25 cellular contexts compared by ENCODE assay signal in the genomic region with DNA sequence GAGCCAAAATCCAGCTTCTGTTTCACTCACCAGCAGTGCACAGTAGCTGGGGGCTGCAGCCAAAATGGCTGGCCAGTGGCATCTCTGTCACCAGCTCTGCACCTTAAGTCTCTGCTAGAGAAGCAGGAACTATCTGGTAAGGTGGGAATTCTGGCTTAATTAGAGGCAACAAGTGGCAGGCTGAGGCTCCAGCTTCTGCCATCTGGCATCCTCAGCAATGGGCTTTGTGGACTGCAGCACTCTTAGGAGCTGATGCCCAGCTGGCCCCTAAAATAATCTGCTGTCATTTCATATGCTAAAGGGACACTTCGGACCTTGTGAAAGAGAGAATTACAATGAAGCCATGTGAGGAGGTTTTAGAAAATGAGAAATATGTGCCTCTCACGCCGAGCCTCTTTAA. TPM values are rescaled to one million over a fixed set of nuclear protein-coding genes. Genes with fewer than 3 reads are reported as not detected.
DNase-seq lines count a peak whose midpoint lies in the region; ATAC-seq and TF ChIP-seq lines count a peak whose summit lies in the region.
"Had no signal": no experiment of that assay in that cellular context is flagged by ENCODE, and none has a peak within 500 bp of the region (broad histone marks: within the 10 kb centered on the region; RNA-seq: fewer than 3 reads in every experiment).

No MANE protein-coding gene starts in this region.

- ATAC-seq in GM23338 (no peak), natural killer cell (no peak)
- no peak for ATAC-seq in stimulated activated effector memory CD8-positive, alpha-beta T cell treated with anti-CD3 and anti-CD28 coated beads, Interleukin-12 subunit alpha, Interleukin-12 subunit beta, amount 100 ng/mL, for 72 hours

- H3K36me3 Mint-ChIP-seq in GM23338 (ENCODE audit: low read depth) (peaks cover 56% of the 10 kb centered on the region), endodermal cell (ENCODE audit: low read depth) (peaks cover 53% of the 10 kb centered on the region), natural killer cell (no peaks in the 10 kb centered on the region)
- peaks cover 81% of the 10 kb centered on the region for H3K36me3 Mint-ChIP-seq in stimulated activated effector memory CD8-positive, alpha-beta T cell treated with anti-CD3 and anti-CD28 coated beads, Interleukin-12 subunit alpha, Interleukin-12 subunit beta, amount 100 ng/mL, for 72 hours

- H3K27ac ChIP-seq in GM23338 (ENCODE audit: low read depth) (no peak overlapping the region), endodermal cell (ENCODE audit: low read depth, low read length) (no peak overlapping the region)
- H3K27ac ChIP-seq: BLaER1, SK-N-MC had no signal

- H3K4me3 Mint-ChIP-seq in GM23338 (no peak overlapping the region), endodermal cell (no peak overlapping the region), natural killer cell (no peak overlapping the region)
- H3K4me3 Mint-ChIP-seq in stimulated activated effector memory CD8-positive, alpha-beta T cell treated with anti-CD3 and anti-CD28 coated beads, Interleukin-12 subunit alpha, Interleukin-12 subunit beta, amount 100 ng/mL, for 72 hours, result no peak overlapping the region
- H3K4me3 Mint-ChIP-seq: CD4-positive, alpha-beta T cell had no signal

- intact Hi-C loops in natural killer cell (cut with micrococcal nuclease), result no loop called here

- H3K4me1 ChIP-seq in GM23338 (ENCODE audit: insufficient read depth) (peaks cover 13% of the 10 kb centered on the region), endodermal cell (ENCODE audit: control insufficient read depth, insufficient read depth, low read length) (no peaks in the 10 kb centered on the region)

- H3K27ac Mint-ChIP-seq in GM23338 (peak overlapping the region; percentile 41; the same call in 1 of the 2 replicates), endodermal cell (peak overlapping the region; percentile 58), natural killer cell (no peak overlapping the region)
- peak overlapping the region; percentile 32 for H3K27ac Mint-ChIP-seq in stimulated activated effector memory CD8-positive, alpha-beta T cell treated with anti-CD3 and anti-CD28 coated beads, Interleukin-12 subunit alpha, Interleukin-12 subunit beta, amount 100 ng/mL, for 72 hours
- H3K27ac Mint-ChIP-seq: CD4-positive, alpha-beta T cell had no signal

- H4K20me1 ChIP-seq in GM23338 (replicated peaks; ENCODE audit: insufficient read depth), result no peaks in the 10 kb centered on the region

- TF ChIP-seq CTCF in GM23338 (conservative IDR thresholded peaks at IDR 0.05; ENCODE audit: low read depth in 2 of 2) (no peak), endodermal cell (conservative IDR thresholded peaks at IDR 0.05) (no peak), natural killer cell (IDR thresholded peaks at IDR 0.05) (no peak)

- DNase-seq in GM23338 (ENCODE audit: low spot score), result no peak
- peak; percentile 87 for DNase-seq in NCI-H82 (lab: John Stamatoyannopoulos, UW)
- peak; percentile 35 for DNase-seq in endodermal cell
- DNase-seq in stimulated activated effector memory CD8-positive, alpha-beta T cell treated with anti-CD3 and anti-CD28 coated beads, Interleukin-12 subunit alpha, Interleukin-12 subunit beta, amount 100 ng/mL, for 72 hours (ENCODE audit: low spot score in 2 of 2), result peak in 1 of 2 donors; percentile 22
- no peak for DNase-seq in natural killer cell
- DNase-seq in activated CD4-positive, alpha-beta T cell treated with anti-CD3 and anti-CD28 coated beads, Interleukin-2, amount 50 U/mL, for 48 hours, result no peak
- DNase-seq in COLO829 (ENCODE audit: low spot score), result no peak
- DNase-seq: CD4-positive, alpha-beta T cell; COR-L47; DMS79; EL; GOT3; KBM-7; NCI-H1105 treated with DMSO at 0.1 percent for 48 hours; NCI-H146; NCI-H2029; NCI-H446; NCI-H526 treated with DMSO at 0.1 percent for 48 hours; SIG-M5 had no signal

- WGBS in endodermal cell (ENCODE audit: insufficient coverage in 1 of 2, insufficient read length in 1 of 2), 2 experiments, result 91 to 96% methylated on average over 3 of the region's 3 CpGs

- no peak overlapping the region for H3K4me2 ChIP-seq in GM23338
- H3K4me2 ChIP-seq: BLaER1 had no signal

- H3K9me3 ChIP-seq in endodermal cell (ENCODE audit: control insufficient read depth, low read length), result no peaks in the 10 kb centered on the region
- H3K9me3 ChIP-seq: BLaER1, HAP-1 had no signal

- no peak overlapping the region for H2AFZ ChIP-seq in GM23338

- H3K79me2 ChIP-seq in GM23338 (replicated peaks; ENCODE audit: insufficient read depth), result peaks cover 9% of the 10 kb centered on the region

- H3F3A ChIP-seq in GM23338 (replicated peaks; ENCODE audit: low read depth), result no peaks in the 10 kb centered on the region

- no peak overlapping the region for H3K9ac ChIP-seq in endodermal cell (ENCODE audit: extremely low read depth, low read length, poor library complexity, severe bottlenecking)
- H3K9ac ChIP-seq: BLaER1 had no signal

- H3K4me1 Mint-ChIP-seq in GM23338 (peaks cover 32% of the 10 kb centered on the region), endodermal cell (peaks cover 19% of the 10 kb centered on the region), natural killer cell (peaks cover 14 to 20% of the 10 kb centered on the region in 2 donors)
- H3K4me1 Mint-ChIP-seq in stimulated activated effector memory CD8-positive, alpha-beta T cell treated with anti-CD3 and anti-CD28 coated beads, Interleukin-12 subunit alpha, Interleukin-12 subunit beta, amount 100 ng/mL, for 72 hours, result peaks cover 16% of the 10 kb centered on the region

- no peaks in the 10 kb centered on the region for H3K9me3 Mint-ChIP-seq in GM23338
- no peaks in the 10 kb centered on the region for H3K9me3 Mint-ChIP-seq in endodermal cell
- H3K9me3 Mint-ChIP-seq in stimulated activated effector memory CD8-positive, alpha-beta T cell treated with anti-CD3 and anti-CD28 coated beads, Interleukin-12 subunit alpha, Interleukin-12 subunit beta, amount 100 ng/mL, for 72 hours, result no peaks in the 10 kb centered on the region
- H3K9me3 Mint-ChIP-seq in natural killer cell, result no peaks in the 10 kb centered on the region
- H3K9me3 Mint-ChIP-seq: CD4-positive, alpha-beta T cell had no signal

- H3K27me3 ChIP-seq in GM23338 (ENCODE audit: insufficient read depth), result no peaks in the 10 kb centered on the region
- H3K27me3 ChIP-seq in endodermal cell (ENCODE audit: control insufficient read depth, insufficient read depth, low read length, poor library complexity, severe bottlenecking), result no peaks in the 10 kb centered on the region
- H3K27me3 ChIP-seq: BLaER1 had no signal

- H3K9me2 ChIP-seq in GM23338 (ENCODE audit: insufficient read depth), result no peaks in the 10 kb centered on the region

- H3K36me3 ChIP-seq in GM23338 (ENCODE audit: insufficient read depth) (peaks cover 23% of the 10 kb centered on the region), endodermal cell (ENCODE audit: control insufficient read depth, insufficient read depth, low read length) (peaks cover 77% of the 10 kb centered on the region)

- H3K4me3 ChIP-seq in GM23338 (no peak overlapping the region), endodermal cell (ENCODE audit: low read length) (no peak overlapping the region)
- H3K4me3 ChIP-seq: BLaER1, HAP-1, SK-N-MC had no signal

- peaks cover 3% of the 10 kb centered on the region for H3K27me3 Mint-ChIP-seq in GM23338 (ENCODE audit: insufficient read depth, low read depth, poor library complexity)
- no peaks in the 10 kb centered on the region for H3K27me3 Mint-ChIP-seq in endodermal cell (ENCODE audit: insufficient read depth)
- no peaks in the 10 kb centered on the region for H3K27me3 Mint-ChIP-seq in natural killer cell (ENCODE audit: low read depth in 2 of 2)
- H3K27me3 Mint-ChIP-seq: CD4-positive, alpha-beta T cell had no signal

TF ChIP-seq in GM23338, 12 proteins besides CTCF, POLR2A, EP300 and RAD21 (continues in another document):
- TF ChIP-seq, protein P1, sequence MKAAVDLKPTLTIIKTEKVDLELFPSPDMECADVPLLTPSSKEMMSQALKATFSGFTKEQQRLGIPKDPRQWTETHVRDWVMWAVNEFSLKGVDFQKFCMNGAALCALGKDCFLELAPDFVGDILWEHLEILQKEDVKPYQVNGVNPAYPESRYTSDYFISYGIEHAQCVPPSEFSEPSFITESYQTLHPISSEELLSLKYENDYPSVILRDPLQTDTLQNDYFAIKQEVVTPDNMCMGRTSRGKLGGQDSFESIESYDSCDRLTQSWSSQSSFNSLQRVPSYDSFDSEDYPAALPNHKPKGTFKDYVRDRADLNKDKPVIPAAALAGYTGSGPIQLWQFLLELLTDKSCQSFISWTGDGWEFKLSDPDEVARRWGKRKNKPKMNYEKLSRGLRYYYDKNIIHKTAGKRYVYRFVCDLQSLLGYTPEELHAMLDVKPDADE (IDR thresholded peaks at IDR 0.05), result no peak
- TF ChIP-seq STAT1 (IDR thresholded peaks at IDR 0.05; ENCODE audit: unreplicated experiment), result no peak
- TF ChIP-seq ZNF331 (CRISPR knock-in tag; IDR thresholded peaks at IDR 0.05; ENCODE audit: low read depth), result no peak
- no peak for TF ChIP-seq EZH2phosphoT487 (IDR thresholded peaks at IDR 0.05; ENCODE audit: unreplicated experiment)
- no peak for TF ChIP-seq JUNB (IDR thresholded peaks at IDR 0.05; ENCODE audit: unreplicated experiment)
- no peak for TF ChIP-seq POLR2AphosphoS5 (IDR thresholded peaks at IDR 0.05; ENCODE audit: low read depth)

RNA-seq across cellular contexts. Expression of gene CLDN20, which starts 4.6 kb away (rescaled TPM):
- not detected in 2 replicates for total RNA-seq in GM23338 (2014; rRNA removed; shearing (Covaris generic))
- 0.17 and 0.23 TPM in 2 replicates for polyA plus RNA-seq in GM23338 (2016; fragmentation: Nextera tagmentation; extraction: Ambion mirVana)
- not detected for total RNA-seq in endodermal cell
- polyA plus RNA-seq in endodermal cell (2013, experiment 1 of 2), result not detected
- not detected for polyA plus RNA-seq in endodermal cell (2013, experiment 2 of 2)
- total RNA-seq in natural killer cell, result not detected
- total RNA-seq: CD4-positive, alpha-beta T cell; LHCN-M2; MCF 10A had no signal
- polyA plus RNA-seq: AG04450 had no signal

RNA-seq across cellular contexts. Expression of gene TFB1M, which starts 55.1 kb away (rescaled TPM):
- total RNA-seq in GM23338 (2014; rRNA removed; shearing (Covaris generic)), result 37.5 and 51.1 TPM in 2 replicates
- polyA plus RNA-seq in GM23338 (2016; fragmentation: Nextera tagmentation; extraction: Ambion mirVana), result 66.9 and 69.6 TPM in 2 replicates
- total RNA-seq in endodermal cell (10 to 100 TPM; 38.8 to 43.0 TPM), natural killer cell (10 to 100 TPM; 14.1 to 20.1 (median 17.1) TPM)
- polyA plus RNA-seq in endodermal cell (2013, experiment 1 of 2), result 19.8 TPM
- 17.0 TPM for polyA plus RNA-seq in endodermal cell (2013, experiment 2 of 2)

Comparison
In these comparisons a context has a peak if more than half of its experiments do, and no peak if none do; other contexts are left out.
1. DNase-seq: peak in NCI-H82 (single experiment) and endodermal cell (single experiment); none in GM23338 (single experiment), natural killer cell (single experiment), activated CD4-positive, alpha-beta T cell treated with anti-CD3 and anti-CD28 coated beads, Interleukin-2, amount 50 U/mL, for 48 hours (0 of 2) and COLO829 (single experiment).
2. H3K27ac Mint-ChIP-seq: peak in GM23338 (single experiment), endodermal cell (single experiment) and stimulated activated effector memory CD8-positive, alpha-beta T cell treated with anti-CD3 and anti-CD28 coated beads, Interleukin-12 subunit alpha, Interleukin-12 subunit beta, amount 100 ng/mL, for 72 hours (single experiment); none in natural killer cell (0 of 2).